In genomic region chr15:81259791-81260190, GRCh38 we compare ENCODE assay signal across 27 cellular contexts.
"Had no signal": no experiment of that assay in that cellular context is flagged by ENCODE, and none has a peak within 500 bp of the region (broad histone marks: within the 10 kb centered on the region; RNA-seq: fewer than 3 reads in every experiment).

No MANE protein-coding gene starts in this region.

- H3K9me3 Mint-ChIP-seq: immature natural killer cell; mesothelial cell of epicardium; naive B cell; natural killer cell; nephron progenitor cell; neural progenitor cell; stimulated activated memory B cell treated with anti-CD40 and anti-IgM and Interleukin-4, amounts not matched to agents 10 μg/mL and 1 μg/mL and 100 μg/mL, for 72 hours; stimulated activated naive CD8-positive, alpha-beta T cell treated with anti-CD3 and anti-CD28 coated beads, Interleukin-15, amount 100 ng/mL, for 72 hours; type B pancreatic cell had no signal

- H3K4me1 Mint-ChIP-seq: immature natural killer cell; mesothelial cell of epicardium; natural killer cell; nephron progenitor cell; stimulated activated memory B cell treated with anti-CD40 and anti-IgM and Interleukin-4, amounts not matched to agents 10 μg/mL and 1 μg/mL and 100 μg/mL, for 72 hours; stimulated activated naive CD8-positive, alpha-beta T cell treated with anti-CD3 and anti-CD28 coated beads, Interleukin-15, amount 100 ng/mL, for 72 hours had no signal

- H3K4me3 ChIP-seq: left ventricle myocardium inferior, lung, neural progenitor cell, ovary, right atrium auricular region, right lobe of liver, smooth muscle cell, tibial nerve, uterus had no signal

- H3K27me3 ChIP-seq: ovary, right atrium auricular region, right lobe of liver, tibial nerve, uterus had no signal

- H3K4me2 ChIP-seq: neural progenitor cell, smooth muscle cell had no signal

- H3K4me1 ChIP-seq: neural progenitor cell, right atrium auricular region, right lobe of liver, uterus had no signal

- H3K9me3 ChIP-seq: left ventricle myocardium inferior, neutrophil, ovary, right atrium auricular region, right lobe of liver, tibial nerve, uterus had no signal

- H3K36me3 Mint-ChIP-seq: immature natural killer cell; mesothelial cell of epicardium; naive B cell; natural killer cell; neural progenitor cell; stimulated activated memory B cell treated with anti-CD40 and anti-IgM and Interleukin-4, amounts not matched to agents 10 μg/mL and 1 μg/mL and 100 μg/mL, for 72 hours; type B pancreatic cell had no signal

- H3K4me3 Mint-ChIP-seq: immature natural killer cell; mesothelial cell of epicardium; naive B cell; natural killer cell; nephron progenitor cell; neural progenitor cell; stimulated activated memory B cell treated with anti-CD40 and anti-IgM and Interleukin-4, amounts not matched to agents 10 μg/mL and 1 μg/mL and 100 μg/mL, for 72 hours; stimulated activated naive CD8-positive, alpha-beta T cell treated with anti-CD3 and anti-CD28 coated beads, Interleukin-15, amount 100 ng/mL, for 72 hours; type B pancreatic cell had no signal

- H3K27ac Mint-ChIP-seq: immature natural killer cell; mesothelial cell of epicardium; naive B cell; natural killer cell; nephron progenitor cell; neural progenitor cell; progenitor cell of endocrine pancreas; stimulated activated memory B cell treated with anti-CD40 and anti-IgM and Interleukin-4, amounts not matched to agents 10 μg/mL and 1 μg/mL and 100 μg/mL, for 72 hours; stimulated activated naive CD8-positive, alpha-beta T cell treated with anti-CD3 and anti-CD28 coated beads, Interleukin-15, amount 100 ng/mL, for 72 hours; type B pancreatic cell had no signal

- H2AFZ ChIP-seq: neural progenitor cell had no signal

- ATAC-seq: natural killer cell; right lobe of liver; stimulated activated memory B cell treated with anti-CD40 and anti-IgM and Interleukin-4, amounts not matched to agents 10 μg/mL and 1 μg/mL and 100 μg/mL, for 72 hours; stimulated activated naive CD8-positive, alpha-beta T cell treated with anti-CD3 and anti-CD28 coated beads, Interleukin-15, amount 100 ng/mL, for 72 hours had no signal

- H3K36me3 ChIP-seq: left ventricle myocardium inferior, neural progenitor cell, neutrophil, ovary, right atrium auricular region, right lobe of liver, tibial nerve, uterus had no signal

- H3K27me3 Mint-ChIP-seq: stimulated activated memory B cell treated with anti-CD40 and anti-IgM and Interleukin-4, amounts not matched to agents 10 μg/mL and 1 μg/mL and 100 μg/mL, for 72 hours; stimulated activated naive CD8-positive, alpha-beta T cell treated with anti-CD3 and anti-CD28 coated beads, Interleukin-15, amount 100 ng/mL, for 72 hours had no signal

- DNase-seq: immature natural killer cell; left ventricle myocardium inferior; mesendoderm; naive B cell; natural killer cell; nephron progenitor cell; occipital lobe; ovary; right lobe of liver; stimulated activated CD4-positive, alpha-beta T cell treated with anti-CD3 and anti-CD28 coated beads, Interleukin-1b, Interleukin-23, amount 100 ng/mL, for 48 hours; stimulated activated CD4-positive, alpha-beta T cell treated with anti-CD3 and anti-CD28 coated beads, Interleukin-2, amount 100 ng/mL, for 48 hours; stimulated activated CD4-positive, alpha-beta T cell treated with anti-CD3 and anti-CD28 coated beads, Interleukin-4, amount 100 ng/mL, for 4 hours; stimulated activated CD8-positive, alpha-beta memory T cell treated with anti-CD3 and anti-CD28 coated beads, Interleukin-4, amount 100 ng/mL, for 48 hours; stimulated activated naive CD4-positive, alpha-beta T cell treated with Interleukin-2 at 50 U/mL for 16 hours; stimulated activated naive CD8-positive, alpha-beta T cell treated with anti-CD3 and anti-CD28 coated beads, Interleukin-15, amount 100 ng/mL, for 72 hours; substantia nigra; uterus had no signal

- H3K27ac ChIP-seq: left ventricle myocardium inferior, neural progenitor cell, neutrophil, ovary, right atrium auricular region, right lobe of liver, tibial nerve, uterus had no signal
